In genomic region chr9:110152704-110153374, GRCh38 we compare ENCODE assay signal across 8 cellular contexts. TPM values are rescaled to one million over a fixed set of nuclear protein-coding genes. Genes with fewer than 3 reads are reported as not detected.
DNase-seq lines count a peak whose midpoint lies in the region; ATAC-seq and TF ChIP-seq lines count a peak whose summit lies in the region.

No MANE protein-coding gene starts in this region.

- H3K9ac ChIP-seq in OCI-LY3 (ENCODE audit: low read length): no peak overlapping the region

- peak; percentile 87 for TF ChIP-seq CTCF in OCI-LY3 (IDR thresholded peaks at IDR 0.05; ENCODE audit: low read depth, low read length)

- peaks cover 19% of the 10 kb centered on the region for H3K36me3 Mint-ChIP-seq in IgD-negative memory B cell

- H3K4me1 Mint-ChIP-seq in IgD-negative memory B cell: peaks cover 69 to 85% (median 77%) of the 10 kb centered on the region in 3 donors

- peaks cover 53% of the 10 kb centered on the region for H3K4me1 ChIP-seq in OCI-LY3 (ENCODE audit: low read length)

- H3K9me3 Mint-ChIP-seq in IgD-negative memory B cell: peaks cover 0 to 5% (median 3%) of the 10 kb centered on the region in 3 donors

- H3K27me3 ChIP-seq in OCI-LY3 (ENCODE audit: low read depth, low read length): no peaks in the 10 kb centered on the region

- DNase-seq in SIG-M5 treated with dmso at 0.1 percent for 504 hours (lab: John Stamatoyannopoulos, UW; ENCODE audit: unreplicated experiment) (peak; percentile 69), SIG-M5 (lab: John Stamatoyannopoulos, UW) (no peak), dedifferentiated amniotic fluid mesenchymal stem cell (ENCODE audit: extremely low spot score) (peak; percentile 51), middle frontal gyrus (ENCODE audit: extremely low spot score, low spot score) (peak; percentile 23), mesenteric fat pad (ENCODE audit: low spot score) (no peak)

- H3K9me3 ChIP-seq in OCI-LY3 (ENCODE audit: insufficient read depth, low read length): no peaks in the 10 kb centered on the region

- H3K4me2 ChIP-seq in OCI-LY3 (ENCODE audit: low read length): no peak overlapping the region

- peaks cover 89% of the 10 kb centered on the region for H3K79me2 ChIP-seq in OCI-LY3 (ENCODE audit: low read length)

- H3K36me3 ChIP-seq in OCI-LY3 (replicated peaks; ENCODE audit: low read depth, low read length): peaks cover 17% of the 10 kb centered on the region

- no peak for ATAC-seq in HG02678 (IDR thresholded peaks at IDR 0.05; ENCODE audit: unreplicated experiment)

- H3K4me3 ChIP-seq in OCI-LY3 (ENCODE audit: low read length): no peak overlapping the region

- no peak overlapping the region for H3K27ac ChIP-seq in OCI-LY3 (ENCODE audit: low read length)

- no peak overlapping the region for H2AFZ ChIP-seq in OCI-LY3 (ENCODE audit: low read depth, low read length)

- H4K20me1 ChIP-seq in OCI-LY3 (ENCODE audit: insufficient read depth, low read length): peaks cover 61% of the 10 kb centered on the region

- peak overlapping the region; percentile 67 to 88 (median 81) for H3K4me3 Mint-ChIP-seq in IgD-negative memory B cell

- no peaks in the 10 kb centered on the region for H3K27me3 Mint-ChIP-seq in IgD-negative memory B cell

- peak overlapping the region in 2 of 3 donors; percentile 64 to 93 for H3K27ac Mint-ChIP-seq in IgD-negative memory B cell

RNA-seq across cellular contexts. Expression of gene C9orf152, which starts 55.1 kb away (rescaled TPM):
- not detected for polyA plus RNA-seq in IgD-negative memory B cell
- total RNA-seq in mesenteric fat pad: not detected

Comparison
In these comparisons a context has a peak if more than half of its experiments do, and no peak if none do; other contexts are left out.
1. DNase-seq: peak in SIG-M5 treated with dmso at 0.1 percent for 504 hours (single experiment), dedifferentiated amniotic fluid mesenchymal stem cell (single experiment) and middle frontal gyrus (single experiment); none in SIG-M5 (single experiment) and mesenteric fat pad (single experiment).